Comparison of ENCODE assay signal across 16 cellular contexts in genomic region chr5:116864838-116865190, GRCh38.
"Had no signal": no experiment of that assay in that cellular context is flagged by ENCODE, and none has a peak within 500 bp of the region (broad histone marks: within the 10 kb centered on the region; RNA-seq: fewer than 3 reads in every experiment).

No MANE protein-coding gene starts in this region.

- H3K4me1 Mint-ChIP-seq: stimulated activated naive B cell treated with anti-CD40 and anti-IgM and Interleukin-4, amounts not matched to agents 10 μg/mL and 1 μg/mL and 100 μg/mL, for 72 hours had no signal

- H3K4me1 ChIP-seq: ascending aorta, breast epithelium, gastrocnemius medialis, uterus had no signal

- ATAC-seq: gastrocnemius medialis; left ventricle myocardium superior; stimulated activated naive B cell treated with anti-CD40 and anti-IgM and Interleukin-4, amounts not matched to agents 10 μg/mL and 1 μg/mL and 100 μg/mL, for 72 hours had no signal

- H3K9me3 ChIP-seq: ascending aorta, gastrocnemius medialis, ovary, tibial artery, uterus had no signal

- H3K4me3 Mint-ChIP-seq: neural crest cell; stimulated activated naive B cell treated with anti-CD40 and anti-IgM and Interleukin-4, amounts not matched to agents 10 μg/mL and 1 μg/mL and 100 μg/mL, for 72 hours had no signal

- H3K27ac Mint-ChIP-seq: stimulated activated naive B cell treated with anti-CD40 and anti-IgM and Interleukin-4, amounts not matched to agents 10 μg/mL and 1 μg/mL and 100 μg/mL, for 72 hours had no signal

- DNase-seq: activated CD4-positive, alpha-beta T cell treated with anti-CD3 and anti-CD28 coated beads, Interleukin-2, amount 50 U/mL, for 1 hour; activated naive CD4-positive, alpha-beta T cell treated with Interleukin-2 at 50 U/mL for 16 hours; activated T-cell treated with anti-CD3 and anti-CD28 coated beads for 4 hours; cerebellar nuclear complex; gastrocnemius medialis; left ventricle myocardium superior; ovary; stimulated activated CD4-positive, alpha-beta T cell treated with anti-CD3 and anti-CD28 coated beads, Interleukin-12 subunit alpha, Interleukin-12 subunit beta, amount 100 ng/mL, for 4 hours; stimulated activated CD4-positive, alpha-beta T cell treated with anti-CD3 and anti-CD28 coated beads, Interleukin-2, amount 100 ng/mL, for 24 hours; stimulated activated naive B cell treated with anti-CD40 and anti-IgM and Interleukin-4, amounts not matched to agents 10 μg/mL and 1 μg/mL and 100 μg/mL, for 72 hours; tibial artery; uterus had no signal

- H3K36me3 Mint-ChIP-seq: stimulated activated naive B cell treated with anti-CD40 and anti-IgM and Interleukin-4, amounts not matched to agents 10 μg/mL and 1 μg/mL and 100 μg/mL, for 72 hours had no signal

- H3K27me3 ChIP-seq: ascending aorta, breast epithelium, gastrocnemius medialis, heart left ventricle, ovary, tibial artery, uterus had no signal

- H3K27ac ChIP-seq: ascending aorta, breast epithelium, gastrocnemius medialis, ovary, tibial artery, uterus had no signal

- H3K4me3 ChIP-seq: ascending aorta, breast epithelium, gastrocnemius medialis, heart left ventricle, ovary, tibial artery, uterus had no signal

- H3K36me3 ChIP-seq: ascending aorta, breast epithelium, gastrocnemius medialis, heart left ventricle, ovary, tibial artery, uterus had no signal
